Comparison of ENCODE assay signal across 22 cellular contexts in genomic region chr1:32099426-32099825, GRCh38. TPM values are rescaled to one million over a fixed set of nuclear protein-coding genes. Genes with fewer than 3 reads are reported as not detected.
DNase-seq lines count a peak whose midpoint lies in the region; FAIRE-seq and TF ChIP-seq lines count a peak whose summit lies in the region.
"Had no signal": no experiment of that assay in that cellular context is flagged by ENCODE, and none has a peak within 500 bp of the region (broad histone marks: within the 10 kb centered on the region; RNA-seq: fewer than 3 reads in every experiment).

No MANE protein-coding gene starts in this region.

- H3K36me3 ChIP-seq in endodermal cell (ENCODE audit: control insufficient read depth, insufficient read depth, low read length) (peaks cover 38% of the 10 kb centered on the region), kidney (ENCODE audit: control insufficient read depth in 1 of 2, insufficient read depth in 2 of 2, low read length in 2 of 2) (peaks cover 22 to 25% of the 10 kb centered on the region in 2 donors)

- DNase-seq in D721Med (ENCODE audit: insufficient read length, low spot score): peak; percentile 79
- peak; percentile 2 for DNase-seq in GM13977 (ENCODE audit: low spot score)
- DNase-seq in NCI-H82 (lab: John Stamatoyannopoulos, UW): peak; percentile 96
- no peak for DNase-seq in endodermal cell
- DNase-seq in Calu3: no peak
- DNase-seq in activated CD4-positive, alpha-beta T cell treated with anti-CD3 and anti-CD28 coated beads, Interleukin-2, amount 50 U/mL, for 4 hours: no peak
- no peak for DNase-seq in kidney
- DNase-seq: ACHN; BE2C; C1 segment of cervical spinal cord; Caco-2; CD4-positive, CD25-positive, alpha-beta regulatory T cell; CD8-positive, alpha-beta memory T cell; DMS79 treated with DMSO at 0.1 percent for 48 hours; GF-D8; GM23248 had no signal

- H3K4me3 ChIP-seq in endodermal cell (ENCODE audit: low read length) (no peak overlapping the region), kidney (ENCODE audit: low read length in 2 of 2) (no peak overlapping the region)
- H3K4me3 ChIP-seq: GM12878, GM23248, HAP-1, K562 had no signal

- TF ChIP-seq CTCF in D721Med (IDR thresholded peaks at IDR 0.05; ENCODE audit: insufficient read depth, missing control alignments) (no peak), GM13977 (IDR thresholded peaks at IDR 0.05; ENCODE audit: extremely low read depth, insufficient read depth, missing control alignments) (no peak), endodermal cell (conservative IDR thresholded peaks at IDR 0.05) (no peak), Calu3 (IDR thresholded peaks at IDR 0.05; ENCODE audit: unreplicated experiment) (no peak), kidney (IDR thresholded peaks at IDR 0.05; ENCODE audit: borderline replicate concordance, extremely low read depth, insufficient read depth) (no peak)

- intact Hi-C loops in Calu3 (cut with micrococcal nuclease; ENCODE audit: unreplicated experiment): no loop called here
- intact Hi-C loops in kidney (cut with DNase I): no loop called here

- FAIRE-seq in D721Med (lab: Jason Lieb, UNC) (no peak), kidney (lab: Jason Lieb, UNC) (no peak)
- FAIRE-seq: A204.1, GM12878, GM19239, K562 had no signal

- in situ Hi-C loops in GM13977 (cut with MboI; ENCODE audit: low pct_unique_long_range_greater_than_20kb, low sequenced_read_pairs, unreplicated experiment): no loop called here

- CTCF ChIA-PET in Calu3 (lab: Charles Lee): no interaction called here

- H3K9me3 ChIP-seq in endodermal cell (ENCODE audit: control insufficient read depth, low read length) (no peaks in the 10 kb centered on the region), kidney (ENCODE audit: control insufficient read depth in 1 of 2, low read length in 2 of 2) (no peaks in the 10 kb centered on the region)
- H3K9me3 ChIP-seq: BE2C, Caco-2, HAP-1 had no signal

- H3K27me3 ChIP-seq in endodermal cell (ENCODE audit: control insufficient read depth, insufficient read depth, low read length, poor library complexity, severe bottlenecking): no peaks in the 10 kb centered on the region
- H3K27me3 ChIP-seq: BE2C had no signal

- H3K4me1 Mint-ChIP-seq in endodermal cell: peaks cover 6% of the 10 kb centered on the region
- peaks cover 13% of the 10 kb centered on the region for H3K4me1 Mint-ChIP-seq in Calu3 (ENCODE audit: low read depth, unreplicated experiment)
- H3K4me1 Mint-ChIP-seq: CD8-positive, alpha-beta memory T cell had no signal

- WGBS in endodermal cell (ENCODE audit: insufficient coverage in 1 of 2, insufficient read length in 1 of 2), 2 experiments: 85 to 90% methylated on average over 4 of the region's 4 CpGs

- H3K4me1 ChIP-seq in endodermal cell (ENCODE audit: control insufficient read depth, insufficient read depth, low read length): peaks cover 3% of the 10 kb centered on the region
- no peaks in the 10 kb centered on the region for H3K4me1 ChIP-seq in kidney (ENCODE audit: control insufficient read depth in 1 of 2, insufficient read depth in 1 of 2, low read depth in 1 of 2, low read length in 2 of 2)
- H3K4me1 ChIP-seq: BE2C, HAP-1 had no signal

- peaks cover 48% of the 10 kb centered on the region for H3K36me3 Mint-ChIP-seq in endodermal cell (ENCODE audit: low read depth)
- H3K36me3 Mint-ChIP-seq in Calu3 (ENCODE audit: insufficient read depth, unreplicated experiment): peaks cover 17% of the 10 kb centered on the region

- H3K4me3 Mint-ChIP-seq in endodermal cell: no peak overlapping the region
- H3K4me3 Mint-ChIP-seq in Calu3 (ENCODE audit: low read depth, unreplicated experiment): no peak overlapping the region
- H3K4me3 Mint-ChIP-seq: CD4-positive, CD25-positive, alpha-beta regulatory T cell; CD8-positive, alpha-beta memory T cell had no signal

- H3K9ac ChIP-seq in endodermal cell (ENCODE audit: extremely low read depth, low read length, poor library complexity, severe bottlenecking): no peak overlapping the region
- no peak overlapping the region for H3K9ac ChIP-seq in kidney (ENCODE audit: low read length in 2 of 2)
- H3K9ac ChIP-seq: GM23248 had no signal

- no peak overlapping the region for H3K27ac ChIP-seq in endodermal cell (ENCODE audit: low read depth, low read length)
- H3K27ac ChIP-seq in kidney (ENCODE audit: low read depth in 2 of 2, low read length in 2 of 2): no peak overlapping the region
- H3K27ac ChIP-seq: GM23248, HL-60 had no signal

- no peaks in the 10 kb centered on the region for H3K9me3 Mint-ChIP-seq in endodermal cell
- no peaks in the 10 kb centered on the region for H3K9me3 Mint-ChIP-seq in Calu3 (ENCODE audit: low read depth, unreplicated experiment)
- H3K9me3 Mint-ChIP-seq: CD4-positive, CD25-positive, alpha-beta regulatory T cell; CD8-positive, alpha-beta memory T cell had no signal

- H3K27ac Mint-ChIP-seq in endodermal cell: peak overlapping the region; percentile 55
- H3K27ac Mint-ChIP-seq in Calu3 (ENCODE audit: unreplicated experiment): no peak overlapping the region

- H3K27me3 Mint-ChIP-seq in endodermal cell (ENCODE audit: insufficient read depth) (no peaks in the 10 kb centered on the region), Calu3 (ENCODE audit: unreplicated experiment) (no peaks in the 10 kb centered on the region)
- H3K27me3 Mint-ChIP-seq: CD4-positive, CD25-positive, alpha-beta regulatory T cell; CD8-positive, alpha-beta memory T cell had no signal

- no TSS peak for BruUV-seq in Calu3 (replicated peaks; lab: Mats Ljungman, UMichigan)

RNA-seq across cellular contexts. Expression of gene KPNA6, which starts 8.4 kb away (rescaled TPM):
- total RNA-seq in endodermal cell: 100 to 1,000 TPM in 1 of 2 donors, 10 to 100 TPM in 1; 95.4 to 119 TPM
- 31.9 TPM for polyA plus RNA-seq in endodermal cell (2013, experiment 1 of 2)
- polyA plus RNA-seq in endodermal cell (2013, experiment 2 of 2): 33.0 TPM
- total RNA-seq in Calu3 (2022): 84.3 and 84.4 TPM in 2 replicates
- 66.9 TPM for total RNA-seq in kidney
- 10.6 TPM for polyA plus RNA-seq in kidney (ENCODE audit: insufficient read depth, low read depth, low replicate concordance)

RNA-seq across cellular contexts. Expression of gene TMEM39B, which starts 26.7 kb away (rescaled TPM):
- total RNA-seq in endodermal cell (10 to 100 TPM; 11.0 to 20.3 TPM), Calu3 (2022) (18.9 and 19.5 TPM in 2 replicates), kidney (15.4 TPM)
- polyA plus RNA-seq in endodermal cell (2013, experiment 1 of 2): 26.6 TPM
- 25.9 TPM for polyA plus RNA-seq in endodermal cell (2013, experiment 2 of 2)
- polyA plus RNA-seq in kidney (ENCODE audit: insufficient read depth, low read depth, low replicate concordance): 9.3 TPM

Comparison
In these comparisons a context has a peak if more than half of its experiments do, and no peak if none do; other contexts are left out.
1. DNase-seq: peak in D721Med (single experiment), GM13977 (single experiment) and NCI-H82 (single experiment); none in endodermal cell (single experiment), Calu3 (single experiment), activated CD4-positive, alpha-beta T cell treated with anti-CD3 and anti-CD28 coated beads, Interleukin-2, amount 50 U/mL, for 4 hours (0 of 2) and kidney (single experiment).